In the genomic region with DNA sequence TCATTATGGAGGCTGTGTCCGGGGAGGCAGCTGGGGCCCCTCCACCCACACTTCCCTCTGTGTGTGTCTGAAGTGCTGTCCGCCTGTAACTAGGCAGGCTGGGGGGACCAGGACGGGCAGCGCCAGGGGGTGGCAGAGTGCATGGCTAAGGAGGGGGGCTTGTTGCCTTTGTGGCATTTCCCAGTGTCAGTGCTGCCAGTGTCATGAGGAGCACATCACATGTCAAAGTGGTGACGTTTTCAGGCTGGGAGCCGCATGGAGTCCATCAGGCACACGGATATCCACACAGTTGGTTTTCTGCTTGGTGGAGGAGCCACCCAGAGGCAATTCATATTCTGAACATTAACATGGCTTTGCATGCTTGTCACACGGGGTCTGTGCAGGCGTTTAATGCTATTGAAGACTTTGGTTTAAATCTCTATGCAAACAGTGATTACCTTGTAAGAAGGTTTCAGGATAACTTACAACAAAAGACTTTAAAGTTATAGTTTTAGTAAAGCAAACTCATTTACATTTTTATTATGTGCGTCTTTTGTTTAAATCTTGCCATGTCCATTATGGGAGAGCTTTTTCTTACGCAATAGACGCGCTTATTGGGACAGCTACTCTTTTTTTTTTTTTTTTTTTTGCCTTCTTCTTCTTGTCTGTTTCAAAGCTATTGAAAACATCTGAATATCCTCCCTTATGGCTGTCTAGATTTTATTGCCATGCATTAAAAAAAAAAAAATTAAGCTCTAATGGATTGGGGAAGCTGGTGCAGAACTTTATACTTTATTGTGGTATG, we compare ENCODE assay signal across 21 cellular contexts. TPM values are rescaled to one million over a fixed set of nuclear protein-coding genes. Genes with fewer than 3 reads are reported as not detected.
A peak's percentile ranks its signal among the peaks of the same experiment; 100 is the strongest.
DNase-seq lines count a peak whose midpoint lies in the region; ATAC-seq and TF ChIP-seq lines count a peak whose summit lies in the region.
"Had no signal": no experiment of that assay in that cellular context is flagged by ENCODE, and none has a peak within 500 bp of the region (broad histone marks: within the 10 kb centered on the region; RNA-seq: fewer than 3 reads in every experiment).

No MANE protein-coding gene starts in this region.

- no peaks in the 10 kb centered on the region for H3K36me3 Mint-ChIP-seq in CD8-positive, alpha-beta memory T cell
- H3K36me3 Mint-ChIP-seq: activated naive CD8-positive, alpha-beta T cell treated with anti-CD3 and anti-CD28 coated beads, Interleukin-2, amount 10 ng/mL, durations not matched to agents 7 days and 5 days had no signal

- no peak overlapping the region for H3K56ac ChIP-seq in IMR-90 (ENCODE audit: extremely low read depth, insufficient read depth, low read length)

- no peaks in the 10 kb centered on the region for H3K36me3 ChIP-seq in IMR-90 (ENCODE audit: control insufficient read depth, insufficient read depth, low read length)
- no peaks in the 10 kb centered on the region for H3K36me3 ChIP-seq in body of pancreas (replicated peaks in 1 of 2; ENCODE audit: insufficient read depth in 1 of 2, low read depth in 2 of 2)
- H3K36me3 ChIP-seq in CD8-positive, alpha-beta memory T cell (ENCODE audit: insufficient read depth, low read length): no peaks in the 10 kb centered on the region
- H3K36me3 ChIP-seq: brain microvascular endothelial cell, SJCRH30 had no signal

- H3K9me1 ChIP-seq in IMR-90 (ENCODE audit: insufficient read depth, low read length): no peaks in the 10 kb centered on the region

- H3K4me2 ChIP-seq in IMR-90 (ENCODE audit: low read depth, low read length): no peak overlapping the region

- no peak overlapping the region for H3K9ac ChIP-seq in IMR-90 (ENCODE audit: low read depth, low read length)

- no peak for TF ChIP-seq RAD21 in IMR-90 (IDR thresholded peaks at IDR 0.05; ENCODE audit: low read length)

- POLR2A ChIA-PET in IMR-90 (lab: Charles Lee; ENCODE audit: unreplicated experiment): interaction anchor here (0.6 kb wide), 1 partner anchor 1630 kb away, joined by 6 read pairs; no protein-coding TSS in a partner anchor
- POLR2A ChIA-PET in CD8-positive, alpha-beta memory T cell (lab: Charles Lee): no interaction called here

- H4K91ac ChIP-seq in IMR-90 (ENCODE audit: insufficient read depth, low read depth, low read length): no peak overlapping the region

- peak overlapping the region in 1 of 8 donors; percentile 92 for H3K27ac Mint-ChIP-seq in CD8-positive, alpha-beta memory T cell
- H3K27ac Mint-ChIP-seq: activated naive CD8-positive, alpha-beta T cell treated with anti-CD3 and anti-CD28 coated beads, Interleukin-2, amount 10 ng/mL, durations not matched to agents 7 days and 5 days; activated T-helper 1 cell treated with anti-CD3 and anti-CD28 coated beads, Interleukin-12 subunit alpha, Interleukin-12 subunit beta, Interleukin-2, Interleukin-4 antibody, amounts not matched to agents 30 ng/mL and 10 ng/mL and 1 ng/mL, durations not matched to agents 14 hours and 24 hours and 36 hours had no signal

- H2AFZ ChIP-seq in IMR-90 (replicated peaks; ENCODE audit: low read length, poor library complexity): no peak overlapping the region

- peaks cover 25 to 29% of the 10 kb centered on the region in 2 donors for H3K27me3 Mint-ChIP-seq in CD8-positive, alpha-beta memory T cell

- H2BK20ac ChIP-seq in IMR-90 (ENCODE audit: low read depth, low read length): no peak overlapping the region

- CTCF ChIA-PET in IMR-90 (lab: Yijun Ruan, JAX): interaction anchor here (0.6 to 2.1 kb wide), 5 partner anchors 47 to 323 kb away, joined by 3 to 8 read pairs (median 3); no protein-coding TSS in a partner anchor
- CTCF ChIA-PET in CD8-positive, alpha-beta memory T cell (lab: Charles Lee): interaction anchor here (1.2 kb wide), 1 partner anchor 23 kb away, joined by 4 read pairs; no protein-coding TSS in a partner anchor

- TF ChIP-seq CTCF in IMR-90 (conservative IDR thresholded peaks at IDR 0.05; ENCODE audit: low read depth, low read length): no peak
- peak in 6 of 7 experiments; percentile 5 to 67 (median 56) for TF ChIP-seq CTCF in body of pancreas (IDR thresholded peaks at IDR 0.05)

- no peak overlapping the region for H3K18ac ChIP-seq in IMR-90 (ENCODE audit: low read depth, low read length)

- ATAC-seq in IMR-90 (ENCODE audit: low read depth) (no peak), body of pancreas (peak; percentile 86), GM19023 (IDR thresholded peaks at IDR 0.05; ENCODE audit: unreplicated experiment) (no peak)
- ATAC-seq: foreskin keratinocyte, mucosa of descending colon had no signal

- H3K9me3 Mint-ChIP-seq in CD8-positive, alpha-beta memory T cell: no peaks in the 10 kb centered on the region
- H3K9me3 Mint-ChIP-seq: activated naive CD8-positive, alpha-beta T cell treated with anti-CD3 and anti-CD28 coated beads, Interleukin-2, amount 10 ng/mL, durations not matched to agents 7 days and 5 days; activated T-helper 1 cell treated with anti-CD3 and anti-CD28 coated beads, Interleukin-12 subunit alpha, Interleukin-12 subunit beta, Interleukin-2, Interleukin-4 antibody, amounts not matched to agents 30 ng/mL and 10 ng/mL and 1 ng/mL, durations not matched to agents 14 hours and 24 hours and 36 hours had no signal

- TF ChIP-seq POLR2A in IMR-90 (IDR thresholded peaks at IDR 0.05; ENCODE audit: low read depth, low read length) (no peak), body of pancreas (IDR thresholded peaks at IDR 0.05) (no peak)

- no peak overlapping the region for H3K14ac ChIP-seq in IMR-90 (replicated peaks; ENCODE audit: low read depth, low read length)

- H2BK5ac ChIP-seq in IMR-90 (ENCODE audit: low read depth, low read length, poor library complexity, severe bottlenecking): no peak overlapping the region

- H4K20me1 ChIP-seq in IMR-90 (ENCODE audit: insufficient read depth, low read length): no peaks in the 10 kb centered on the region

- H3K4me1 Mint-ChIP-seq in CD8-positive, alpha-beta memory T cell: no peaks in the 10 kb centered on the region
- H3K4me1 Mint-ChIP-seq: activated naive CD8-positive, alpha-beta T cell treated with anti-CD3 and anti-CD28 coated beads, Interleukin-2, amount 10 ng/mL, durations not matched to agents 7 days and 5 days had no signal

- peaks cover 7% of the 10 kb centered on the region for H3K27me3 ChIP-seq in IMR-90 (ENCODE audit: control insufficient read depth, insufficient read depth, low read length)
- no peaks in the 10 kb centered on the region for H3K27me3 ChIP-seq in body of pancreas
- no peaks in the 10 kb centered on the region for H3K27me3 ChIP-seq in CD8-positive, alpha-beta memory T cell (ENCODE audit: insufficient read depth, low read length, poor library complexity, severe bottlenecking)
- H3K27me3 ChIP-seq: brain microvascular endothelial cell had no signal

- no TSS peak for BruUV-seq in IMR-90 (replicated peaks; lab: Mats Ljungman, UMichigan)

- intact Hi-C loops in IMR-90 (cut with micrococcal nuclease): no loop called here
- intact Hi-C loops in body of pancreas (cut with DNase I): no loop called here

- no peak overlapping the region for H3K23ac ChIP-seq in IMR-90 (ENCODE audit: low read depth, low read length)

- H3K27ac ChIP-seq in IMR-90 (ENCODE audit: insufficient read depth, low read length) (no peak overlapping the region), body of pancreas (no peak overlapping the region)
- H3K27ac ChIP-seq in CD8-positive, alpha-beta memory T cell (ENCODE audit: low read depth, low read length): no peak overlapping the region
- H3K27ac ChIP-seq: brain microvascular endothelial cell, foreskin keratinocyte, SJCRH30 had no signal

- H4K5ac ChIP-seq in IMR-90 (ENCODE audit: low read depth, low read length): no peak overlapping the region

- no peak overlapping the region for H4K8ac ChIP-seq in IMR-90 (ENCODE audit: low read depth in 2 of 2, low read length in 2 of 2)

- H2BK15ac ChIP-seq in IMR-90 (ENCODE audit: low read depth, low read length): no peak overlapping the region

- no peak overlapping the region for H3K4ac ChIP-seq in IMR-90 (ENCODE audit: low read depth, low read length)

- in situ Hi-C loops in IMR-90 (cut with MboI; ENCODE audit: low sequenced_read_pairs): no loop called here

- dilution Hi-C loops in IMR-90 (cut with HindIII; ENCODE audit: low sequenced_read_pairs, unreplicated experiment): no loop called here

- no peaks in the 10 kb centered on the region for H3K4me1 ChIP-seq in IMR-90 (ENCODE audit: control insufficient read depth, insufficient read depth, low read length)
- H3K4me1 ChIP-seq in body of pancreas: peaks cover 12% of the 10 kb centered on the region
- H3K4me1 ChIP-seq in CD8-positive, alpha-beta memory T cell (ENCODE audit: insufficient read depth, low read length): no peaks in the 10 kb centered on the region
- H3K4me1 ChIP-seq: foreskin keratinocyte, SJCRH30 had no signal

- no peaks in the 10 kb centered on the region for H3K79me1 ChIP-seq in IMR-90 (ENCODE audit: low read depth in 1 of 2, low read length in 2 of 2)

- no peaks in the 10 kb centered on the region for H3K9me3 ChIP-seq in IMR-90 (ENCODE audit: control insufficient read depth, insufficient read depth, low read length)
- no peaks in the 10 kb centered on the region for H3K9me3 ChIP-seq in body of pancreas
- no peaks in the 10 kb centered on the region for H3K9me3 ChIP-seq in CD8-positive, alpha-beta memory T cell (ENCODE audit: low read length)
- H3K9me3 ChIP-seq: mucosa of descending colon, SJCRH30 had no signal

- H2BK120ac ChIP-seq in IMR-90 (ENCODE audit: low read depth, low read length): no peak overlapping the region

- DNase-seq in DMS114 treated with DMSO at 0.1 percent for 48 hours (lab: John Stamatoyannopoulos, UW; ENCODE audit: unreplicated experiment) (peak; percentile 16), IMR-90 (no peak), body of pancreas (peak; percentile 54 to 72 (median 63)), occipital lobe (lab: John Stamatoyannopoulos, UW) (peak; percentile 7), activated gamma-delta T cell (lab: John Stamatoyannopoulos, UW) (no peak), NCI-H226 (no peak)
- DNase-seq in CD8-positive, alpha-beta memory T cell: no peak
- DNase-seq: activated CD4-positive, CD25-positive, alpha-beta regulatory T cell; activated naive CD8-positive, alpha-beta T cell treated with anti-CD3 and anti-CD28 coated beads, Interleukin-2, amount 10 ng/mL, durations not matched to agents 7 days and 5 days; brain microvascular endothelial cell; cortex of kidney; foreskin keratinocyte; Kasumi-1; mucosa of descending colon; NCI-H1105; stimulated activated CD4-positive, alpha-beta T cell treated with anti-CD3 and anti-CD28 coated beads, Interleukin-2, amount 100 ng/mL, for 48 hours; T-helper 2 cell had no signal

- H2AK9ac ChIP-seq in IMR-90 (replicated peaks; ENCODE audit: low read depth, low read length, poor library complexity): no peak overlapping the region

- no peak overlapping the region for H2AK5ac ChIP-seq in IMR-90 (ENCODE audit: low read depth, low read length)

- H3K4me3 Mint-ChIP-seq in CD8-positive, alpha-beta memory T cell: no peak overlapping the region
- H3K4me3 Mint-ChIP-seq: activated naive CD8-positive, alpha-beta T cell treated with anti-CD3 and anti-CD28 coated beads, Interleukin-2, amount 10 ng/mL, durations not matched to agents 7 days and 5 days; activated T-helper 1 cell treated with anti-CD3 and anti-CD28 coated beads, Interleukin-12 subunit alpha, Interleukin-12 subunit beta, Interleukin-2, Interleukin-4 antibody, amounts not matched to agents 30 ng/mL and 10 ng/mL and 1 ng/mL, durations not matched to agents 14 hours and 24 hours and 36 hours had no signal

- no CpG with 5 or more reads among the region's 13 CpGs for WGBS in IMR-90 (ENCODE audit: extremely low coverage in 2 of 2, insufficient read length in 1 of 2), 2 experiments
- 20% methylated on average over 11 to 13 of the region's 13 CpGs for WGBS in body of pancreas, 2 donors

- no peak overlapping the region for H3K4me3 ChIP-seq in IMR-90 (ENCODE audit: insufficient read depth, low read depth, low read length)
- no peak overlapping the region for H3K4me3 ChIP-seq in body of pancreas
- no peak overlapping the region for H3K4me3 ChIP-seq in CD8-positive, alpha-beta memory T cell (ENCODE audit: low read length)
- H3K4me3 ChIP-seq: mucosa of descending colon, SJCRH30 had no signal

RNA-seq across cellular contexts. Expression of a gene that starts 52.9 kb away (rescaled TPM):
- total RNA-seq in IMR-90 (2012; rRNA removed) (0.18 and 0.28 TPM in 2 replicates), body of pancreas (under 1 TPM in 1 of 2 donors, not detected in 1; 0.52 TPM), occipital lobe (0.16 TPM)
- polyA plus RNA-seq in IMR-90 (2012; rRNA removed): 0.14 and 0.15 TPM in 2 replicates
- polyA plus RNA-seq in IMR-90 (2012; cell fraction: cytosol; rRNA removed): 0.03 and 0.07 TPM in 2 replicates
- 0.20 and 0.47 TPM in 2 replicates for polyA plus RNA-seq in IMR-90 (2012; cell fraction: nucleus; rRNA removed; ENCODE audit: low replicate concordance)
- not detected for total RNA-seq in CD8-positive, alpha-beta memory T cell
- 0.26 TPM for polyA plus RNA-seq in CD8-positive, alpha-beta memory T cell
- total RNA-seq: mucosa of descending colon, subcutaneous adipose tissue had no signal

Comparison
In these comparisons a context has a peak if more than half of its experiments do, and no peak if none do; other contexts are left out.
1. DNase-seq: peak in DMS114 treated with DMSO at 0.1 percent for 48 hours (single experiment), body of pancreas (4 of 4) and occipital lobe (single experiment); none in IMR-90 (single experiment), CD8-positive, alpha-beta memory T cell (0 of 5), activated gamma-delta T cell (single experiment) and NCI-H226 (single experiment).